ENCODE assay signal across 8 cellular contexts in the genomic region with DNA sequence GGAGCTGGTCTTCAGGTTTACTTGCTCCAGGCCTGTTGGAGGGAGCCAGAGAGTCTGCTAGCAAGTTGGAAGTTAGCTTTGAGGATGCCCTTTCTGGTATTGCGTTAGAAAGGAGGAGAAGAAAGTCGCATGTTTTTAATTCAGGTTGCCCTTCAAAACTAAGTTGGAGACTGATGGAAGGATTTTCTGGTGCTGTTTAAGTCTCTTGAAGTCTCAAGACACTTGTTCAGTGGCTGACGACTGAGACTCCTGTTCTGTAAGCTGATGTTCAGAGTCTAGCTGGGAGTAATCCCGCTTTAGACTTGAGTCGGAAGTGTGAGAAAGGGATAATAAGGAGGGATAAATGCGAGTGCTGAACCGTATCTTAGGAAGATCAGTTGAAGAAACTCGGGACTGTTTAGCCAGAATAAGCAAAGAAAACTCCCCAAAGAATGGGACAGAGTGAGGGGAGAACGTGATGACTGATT. TPM values are rescaled to one million over a fixed set of nuclear protein-coding genes. Genes with fewer than 3 reads are reported as not detected.
A peak's percentile ranks its signal among the peaks of the same experiment; 100 is the strongest.
DNase-seq lines count a peak whose midpoint lies in the region; ATAC-seq, FAIRE-seq and TF ChIP-seq lines count a peak whose summit lies in the region.

No MANE protein-coding gene starts in this region.

- no peak for FAIRE-seq in bronchial epithelial cell (lab: Jason Lieb, UNC)
- FAIRE-seq in H54 (lab: Jason Lieb, UNC), result no peak

- H3K27me3 Mint-ChIP-seq in type B pancreatic cell, result peaks cover 41% of the 10 kb centered on the region

- ATAC-seq in DND-41 (ENCODE audit: insufficient read depth, low read depth) (no peak), lung (ENCODE audit: insufficient read depth, low FRiP score) (no peak), GM21529 (IDR thresholded peaks at IDR 0.05; ENCODE audit: unreplicated experiment) (no peak)

- peak overlapping the region; percentile 94 for H2AFZ ChIP-seq in DND-41 (ENCODE audit: low read depth, low read length)

- H4K20me1 ChIP-seq in DND-41 (ENCODE audit: insufficient read depth, low read length), result peaks cover 34% of the 10 kb centered on the region; the same call in 1 of the 2 replicates

- no peak for TF ChIP-seq POLR2A in H54 (IDR thresholded peaks at IDR 0.05; ENCODE audit: low read depth, low read length)

- peak overlapping the region; percentile 98 for H3K4me3 Mint-ChIP-seq in type B pancreatic cell

- H3K9ac ChIP-seq in DND-41 (ENCODE audit: low read depth, low read length), result peak overlapping the region; percentile 89

- H3K36me3 ChIP-seq in DND-41 (ENCODE audit: insufficient read depth, low read length) (peaks cover 42% of the 10 kb centered on the region), bronchial epithelial cell (ENCODE audit: control insufficient read depth, insufficient read depth, low read length) (peaks cover 7% of the 10 kb centered on the region), lung (ENCODE audit: control insufficient read depth in 2 of 2, insufficient read depth in 2 of 2, low read length in 2 of 2) (peaks cover 16 to 17% of the 10 kb centered on the region in 2 donors)

- H3K4me3 ChIP-seq in DND-41 (ENCODE audit: low read depth in 1 of 2, low read length in 2 of 2) (peak overlapping the region; percentile 64 to 81), bronchial epithelial cell (ENCODE audit: low read depth, low read length) (peak overlapping the region; percentile 93), lung (peak overlapping the region; percentile 95)
- peak overlapping the region; percentile 93 for H3K4me3 ChIP-seq in Jurkat, Clone E6-1 (ENCODE audit: low read length)

- peaks cover 29% of the 10 kb centered on the region for H3K36me3 Mint-ChIP-seq in type B pancreatic cell

- peaks cover 61% of the 10 kb centered on the region for H3K79me2 ChIP-seq in DND-41 (ENCODE audit: insufficient read depth, low read length)

- WGBS in lung, 2 donors, result 16 to 19% methylated on average over 9 of the region's 9 CpGs

- peak overlapping the region; percentile 91 for H3K4me2 ChIP-seq in DND-41 (ENCODE audit: insufficient read depth, low read length)

- H3K9me3 Mint-ChIP-seq in type B pancreatic cell, result no peaks in the 10 kb centered on the region

- peaks cover 27% of the 10 kb centered on the region for H3K4me1 Mint-ChIP-seq in type B pancreatic cell (ENCODE audit: unreplicated experiment)

- no peak for DNase-seq in DND-41
- no peak for DNase-seq in Jurkat, Clone E6-1 (ENCODE audit: low read depth, low spot score)
- peak; percentile 37 for DNase-seq in bronchial epithelial cell (ENCODE audit: low read depth)
- no peak for DNase-seq in lung (ENCODE audit: low spot score)
- no peak for DNase-seq in type B pancreatic cell (ENCODE audit: extremely low spot score, unreplicated experiment)
- no peak for DNase-seq in NCI-H2081 treated with DMSO at 0.1 percent for 48 hours (lab: John Stamatoyannopoulos, UW)
- no peak for DNase-seq in H54 (ENCODE audit: insufficient read length, low spot score)

- H3K27ac Mint-ChIP-seq in type B pancreatic cell, result peak overlapping the region; percentile 86

- TF ChIP-seq CTCF in DND-41 (IDR thresholded peaks at IDR 0.05; ENCODE audit: borderline replicate concordance, extremely low read depth, low read length, poor library complexity, severe bottlenecking) (no peak), bronchial epithelial cell (IDR thresholded peaks at IDR 0.05; ENCODE audit: insufficient read depth, low read length, severe bottlenecking) (no peak), lung (IDR thresholded peaks at IDR 0.05; ENCODE audit: control extremely low read depth, extremely low read depth) (no peak), type B pancreatic cell (conservative IDR thresholded peaks at IDR 0.05) (no peak)

- H3K27ac ChIP-seq in DND-41 (ENCODE audit: low read length) (peak overlapping the region; percentile 78), lung (ENCODE audit: low read depth in 1 of 2, low read length in 1 of 2) (peak overlapping the region; percentile 82 to 95)

- H3K9me3 ChIP-seq in DND-41 (ENCODE audit: insufficient read depth, low read length, severe bottlenecking) (no peaks in the 10 kb centered on the region), lung (ENCODE audit: control insufficient read depth in 2 of 2, insufficient read depth in 1 of 2, low read length in 1 of 2) (no peaks in the 10 kb centered on the region)

- no peaks in the 10 kb centered on the region for H3K27me3 ChIP-seq in DND-41 (ENCODE audit: insufficient read depth, low read length, poor library complexity)
- H3K27me3 ChIP-seq in bronchial epithelial cell (ENCODE audit: control insufficient read depth, insufficient read depth, low read length), result peaks cover 25% of the 10 kb centered on the region
- H3K27me3 ChIP-seq in lung (ENCODE audit: control insufficient read depth, insufficient read depth), result no peaks in the 10 kb centered on the region

- H3K4me1 ChIP-seq in DND-41 (ENCODE audit: insufficient read depth, low read length) (peaks cover 57% of the 10 kb centered on the region), lung (ENCODE audit: control insufficient read depth in 2 of 2, insufficient read depth in 2 of 2, low read length in 2 of 2) (peaks cover 3 to 10% of the 10 kb centered on the region in 2 donors)

RNA-seq across cellular contexts. Expression of a gene that starts 0.7 kb away (rescaled TPM):
- 88.6 TPM for polyA plus RNA-seq in Jurkat, Clone E6-1 (2012; ENCODE audit: insufficient read depth, insufficient read length)
- 47.5 and 54.0 TPM in 2 replicates for total RNA-seq in bronchial epithelial cell
- total RNA-seq in lung, result 10 to 100 TPM; 28.2 to 41.4 TPM
- polyA plus RNA-seq in lung, result 10 to 100 TPM; 36.9 to 40.5 TPM
- total RNA-seq in type B pancreatic cell (ENCODE audit: low replicate concordance), result 47.8 and 48.0 TPM in 2 replicates

RNA-seq across cellular contexts. Expression of a gene that starts 12.2 kb away (rescaled TPM):
- 1.6 TPM for polyA plus RNA-seq in Jurkat, Clone E6-1 (2012; ENCODE audit: insufficient read depth, insufficient read length)
- total RNA-seq in bronchial epithelial cell, result not detected in 2 replicates
- not detected for total RNA-seq in lung
- polyA plus RNA-seq in lung, result not detected
- 1.7 and 2.7 TPM in 2 replicates for total RNA-seq in type B pancreatic cell (ENCODE audit: low replicate concordance)
